ENCODE assay signal across 14 cellular contexts in genomic region chr1:59214764-59215208, GRCh38.
A peak's percentile ranks its signal among the peaks of the same experiment; 100 is the strongest.
DNase-seq lines count a peak whose midpoint lies in the region; ATAC-seq, FAIRE-seq and TF ChIP-seq lines count a peak whose summit lies in the region.
"Had no signal": no experiment of that assay in that cellular context is flagged by ENCODE, and none has a peak within 500 bp of the region (broad histone marks: within the 10 kb centered on the region; RNA-seq: fewer than 3 reads in every experiment).

No MANE protein-coding gene starts in this region.

- no peak overlapping the region for H3K4me3 Mint-ChIP-seq in Caco-2 (ENCODE audit: unreplicated experiment)
- H3K4me3 Mint-ChIP-seq in astrocyte (ENCODE audit: unreplicated experiment), result no peak overlapping the region

- H3K27ac Mint-ChIP-seq in Caco-2 (ENCODE audit: unreplicated experiment) (no peak overlapping the region), astrocyte (ENCODE audit: unreplicated experiment) (no peak overlapping the region)

- H3K27me3 ChIP-seq in Caco-2 (replicated peaks; ENCODE audit: control insufficient read depth, insufficient read depth, low read length) (no peaks in the 10 kb centered on the region), astrocyte (ENCODE audit: insufficient read depth, low read length) (no peaks in the 10 kb centered on the region)
- no peaks in the 10 kb centered on the region for H3K27me3 ChIP-seq in effector memory CD4-positive, alpha-beta T cell (replicated peaks; ENCODE audit: control insufficient read depth, insufficient read depth, low read length, poor library complexity, severe bottlenecking)
- H3K27me3 ChIP-seq: breast epithelium had no signal

- H3K36me3 ChIP-seq in Caco-2 (ENCODE audit: control insufficient read depth, insufficient read depth, low read length) (no peaks in the 10 kb centered on the region), astrocyte (ENCODE audit: insufficient read depth, low read length) (no peaks in the 10 kb centered on the region), mucosa of descending colon (ENCODE audit: low read depth) (no peaks in the 10 kb centered on the region)
- H3K36me3 ChIP-seq in effector memory CD4-positive, alpha-beta T cell (ENCODE audit: control insufficient read depth, insufficient read depth, low read length), result no peaks in the 10 kb centered on the region
- H3K36me3 ChIP-seq: breast epithelium had no signal

- H3K27ac ChIP-seq in astrocyte (ENCODE audit: low read depth, low read length), result no peak overlapping the region
- no peak overlapping the region for H3K27ac ChIP-seq in effector memory CD4-positive, alpha-beta T cell (ENCODE audit: insufficient read depth, low read length, poor library complexity, severe bottlenecking)
- H3K27ac ChIP-seq: breast epithelium had no signal

- H4K20me1 ChIP-seq in astrocyte (ENCODE audit: insufficient read depth, low read length), result no peaks in the 10 kb centered on the region

- peaks cover 6% of the 10 kb centered on the region for H3K36me3 Mint-ChIP-seq in Caco-2 (ENCODE audit: insufficient read depth, unreplicated experiment)
- no peaks in the 10 kb centered on the region for H3K36me3 Mint-ChIP-seq in astrocyte (ENCODE audit: low read depth, unreplicated experiment)

- FAIRE-seq in astrocyte (lab: Jason Lieb, UNC), result no peak
- FAIRE-seq: keratinocyte, TTC549 had no signal

- H3K4me1 Mint-ChIP-seq in Caco-2 (ENCODE audit: low read depth, unreplicated experiment) (peaks cover 9% of the 10 kb centered on the region), astrocyte (ENCODE audit: low read depth, unreplicated experiment) (no peaks in the 10 kb centered on the region)

- H3K4me1 ChIP-seq in Caco-2 (peaks cover 8% of the 10 kb centered on the region; the same call in 1 of the 2 replicates), astrocyte (ENCODE audit: insufficient read depth, low read length) (no peaks in the 10 kb centered on the region), mucosa of descending colon (ENCODE audit: low read depth) (no peaks in the 10 kb centered on the region)
- H3K4me1 ChIP-seq in effector memory CD4-positive, alpha-beta T cell (ENCODE audit: control insufficient read depth, insufficient read depth, low read length, poor library complexity, severe bottlenecking), result no peaks in the 10 kb centered on the region
- H3K4me1 ChIP-seq: breast epithelium had no signal

- peak overlapping the region; percentile 7 for H3K4me2 ChIP-seq in astrocyte (ENCODE audit: low read length)

- H2AFZ ChIP-seq in astrocyte (ENCODE audit: low read depth, low read length), result no peak overlapping the region

- H3K9me3 ChIP-seq in Caco-2, result no peaks in the 10 kb centered on the region
- H3K9me3 ChIP-seq in astrocyte (ENCODE audit: insufficient read depth, low read depth, low read length), result no peaks in the 10 kb centered on the region
- no peaks in the 10 kb centered on the region for H3K9me3 ChIP-seq in mucosa of descending colon
- H3K9me3 ChIP-seq in effector memory CD4-positive, alpha-beta T cell (ENCODE audit: control insufficient read depth, low read length), result no peaks in the 10 kb centered on the region
- H3K9me3 ChIP-seq: breast epithelium had no signal

- CTCF ChIA-PET in Caco-2 (lab: Charles Lee), result no interaction called here

- TF ChIP-seq CTCF in Caco-2 (IDR thresholded peaks at IDR 0.05; ENCODE audit: insufficient read depth in 1 of 2, low read depth in 1 of 2, low read length in 1 of 2, severe bottlenecking in 1 of 2, unreplicated experiment in 1 of 2) (no peak), astrocyte (IDR thresholded peaks at IDR 0.05; ENCODE audit: insufficient read depth, low read depth, low read length) (no peak), mucosa of descending colon (IDR thresholded peaks at IDR 0.05) (no peak)

- no peaks in the 10 kb centered on the region for H3K79me2 ChIP-seq in astrocyte (ENCODE audit: insufficient read depth, low read length)

- no TSS peak for BruUV-seq in Caco-2 (replicated peaks; lab: Mats Ljungman, UMichigan)

- no peaks in the 10 kb centered on the region for H3K27me3 Mint-ChIP-seq in Caco-2 (ENCODE audit: insufficient read depth, unreplicated experiment)
- H3K27me3 Mint-ChIP-seq in astrocyte (ENCODE audit: low read depth, unreplicated experiment), result peaks cover 5% of the 10 kb centered on the region

- POLR2A ChIA-PET in Caco-2 (lab: Charles Lee), result no interaction called here

- ATAC-seq in mucosa of descending colon, result peak; percentile 36
- ATAC-seq in HG02759 (IDR thresholded peaks at IDR 0.05; ENCODE audit: unreplicated experiment), result no peak
- ATAC-seq in HG02763 (IDR thresholded peaks at IDR 0.05; ENCODE audit: unreplicated experiment), result no peak
- no peak for ATAC-seq in GM21786 (IDR thresholded peaks at IDR 0.05; ENCODE audit: unreplicated experiment)

- DNase-seq in Caco-2, result peak; percentile 40 to 60
- peak; percentile 86 for DNase-seq in NCI-H2107 treated with DMSO at 0.1 percent for 48 hours (lab: John Stamatoyannopoulos, UW; ENCODE audit: unreplicated experiment)
- peak; percentile 32 for DNase-seq in astrocyte (ENCODE audit: low read depth)
- DNase-seq in mucosa of descending colon, result peak in 1 of 3 donors; percentile 29
- DNase-seq in effector memory CD4-positive, alpha-beta T cell, result no peak
- DNase-seq: ACHN; activated CD8-positive, alpha-beta memory T cell treated with anti-CD3 and anti-CD28 coated beads, Interleukin-2, amount 50 U/mL, for 48 hours; occipital lobe had no signal

- intact Hi-C loops in Caco-2 (cut with micrococcal nuclease; ENCODE audit: unreplicated experiment), result no loop called here
- intact Hi-C loops in mucosa of descending colon (cut with DNase I, micrococcal nuclease), result no loop called here

- H3K9me3 Mint-ChIP-seq in Caco-2 (ENCODE audit: unreplicated experiment) (peaks cover 31% of the 10 kb centered on the region), astrocyte (ENCODE audit: unreplicated experiment) (peaks cover 14% of the 10 kb centered on the region)

- H3K4me3 ChIP-seq in Caco-2 (ENCODE audit: low read depth, low read length) (no peak overlapping the region), astrocyte (ENCODE audit: insufficient read depth, low read depth, low read length) (no peak overlapping the region), mucosa of descending colon (no peak overlapping the region)
- no peak overlapping the region for H3K4me3 ChIP-seq in effector memory CD4-positive, alpha-beta T cell (ENCODE audit: insufficient read depth, low read depth, low read length, poor library complexity, severe bottlenecking)
- H3K4me3 ChIP-seq: breast epithelium had no signal

- no peak overlapping the region for H3K9ac ChIP-seq in astrocyte (ENCODE audit: low read length)

Comparison
In these comparisons a context has a peak if more than half of its experiments do, and no peak if none do; other contexts are left out.
1. DNase-seq: peak in Caco-2 (2 of 2), NCI-H2107 treated with DMSO at 0.1 percent for 48 hours (single experiment) and astrocyte (single experiment); none in effector memory CD4-positive, alpha-beta T cell (0 of 3).